Comparison of ENCODE assay signal across 13 cellular contexts in the genomic region with DNA sequence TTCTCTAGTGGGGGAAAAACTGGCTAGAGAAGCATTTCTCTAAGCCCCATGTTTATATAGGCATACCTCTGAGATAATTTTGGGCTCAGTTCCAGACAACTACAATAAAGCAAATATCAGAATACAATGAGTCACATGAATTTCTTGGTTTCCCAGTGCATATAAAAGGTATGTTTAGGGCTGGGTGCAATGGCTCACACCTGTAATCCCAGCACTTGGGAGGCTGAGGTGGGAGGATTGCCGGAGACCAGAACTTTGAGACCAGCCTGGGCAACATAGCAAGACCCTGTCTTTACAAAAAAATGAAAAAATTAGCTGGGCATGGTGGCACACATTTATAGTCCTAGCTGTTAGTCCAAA. TPM values are rescaled to one million over a fixed set of nuclear protein-coding genes. Genes with fewer than 3 reads are reported as not detected.
DNase-seq lines count a peak whose midpoint lies in the region; ATAC-seq and TF ChIP-seq lines count a peak whose summit lies in the region.
"Had no signal": no experiment of that assay in that cellular context is flagged by ENCODE, and none has a peak within 500 bp of the region (broad histone marks: within the 10 kb centered on the region; RNA-seq: fewer than 3 reads in every experiment).

No MANE protein-coding gene starts in this region.

- no peak overlapping the region for H3K4me3 ChIP-seq in RWPE2 (ENCODE audit: severe bottlenecking)
- no peak overlapping the region for H3K4me3 ChIP-seq in fibroblast of lung (replicated peaks in 1 of 4; ENCODE audit: control extremely low read depth in 1 of 4, insufficient read depth in 1 of 4, low read depth in 3 of 4, low read length in 4 of 4)
- H3K4me3 ChIP-seq: upper lobe of right lung had no signal

- peak; percentile 90 for ATAC-seq in RWPE2 (ENCODE audit: low read depth)
- ATAC-seq: upper lobe of right lung had no signal

- H4K20me1 ChIP-seq in fibroblast of lung (ENCODE audit: control insufficient read depth, extremely low read depth, insufficient read depth, low read length), result no peaks in the 10 kb centered on the region

- H3K27me3 ChIP-seq in RWPE2 (ENCODE audit: insufficient read depth, poor library complexity, severe bottlenecking), result no peaks in the 10 kb centered on the region
- peaks cover 4% of the 10 kb centered on the region for H3K27me3 ChIP-seq in fibroblast of lung (ENCODE audit: control insufficient read depth, insufficient read depth, low read length)
- H3K27me3 ChIP-seq: upper lobe of right lung had no signal

- H3K4me2 ChIP-seq in fibroblast of lung (ENCODE audit: extremely low read depth, insufficient read depth, low read length), result no peak overlapping the region

- H3K36me3 Mint-ChIP-seq in HFFc6 (ENCODE audit: low read depth), result no peaks in the 10 kb centered on the region

- no peak overlapping the region for H3K27ac ChIP-seq in RWPE2 (ENCODE audit: poor library complexity, severe bottlenecking)
- H3K27ac ChIP-seq in fibroblast of lung (ENCODE audit: insufficient read depth, low read length), result no peak overlapping the region
- H3K27ac ChIP-seq: upper lobe of right lung had no signal

- H3K4me1 Mint-ChIP-seq in HFFc6 (ENCODE audit: low read depth), result peaks cover 27% of the 10 kb centered on the region
- H3K4me1 Mint-ChIP-seq: activated B cell treated with CpG ODN at 0.5 μM for 24 hours had no signal

- peaks cover 4% of the 10 kb centered on the region for H3K27me3 Mint-ChIP-seq in HFFc6 (ENCODE audit: insufficient read depth)

- H3K27ac Mint-ChIP-seq in HFFc6, result no peak overlapping the region
- H3K27ac Mint-ChIP-seq: activated B cell treated with CpG ODN at 0.5 μM for 24 hours had no signal

- H2AFZ ChIP-seq in fibroblast of lung (ENCODE audit: low read length), result no peak overlapping the region

- TF ChIP-seq CTCF in HFFc6 (IDR thresholded peaks at IDR 0.05) (no peak), RWPE2 (IDR thresholded peaks at IDR 0.05; ENCODE audit: poor library complexity, severe bottlenecking) (no peak), fibroblast of lung (conservative IDR thresholded peaks at IDR 0.05 in 1 of 2, IDR thresholded peaks at IDR 0.05 in 1 of 2; ENCODE audit: low read depth in 1 of 2, low read length in 2 of 2) (no peak)

- DNase-seq in A172 (ENCODE audit: low spot score) (peak; percentile 57), HFFc6 (peak; percentile 17), RWPE2 (ENCODE audit: low spot score) (no peak), fibroblast of lung (ENCODE audit: low read depth in 2 of 2) (peak; percentile 16 to 79), RPMI8226 (no peak), NCI-H82 treated with DMSO at 0.1 percent for 48 hours (lab: John Stamatoyannopoulos, UW; ENCODE audit: unreplicated experiment) (no peak), NCI-H510A treated with DMSO at 0.1 percent for 48 hours (lab: John Stamatoyannopoulos, UW) (no peak), middle frontal gyrus (ENCODE audit: extremely low spot score, low spot score) (no peak)
- DNase-seq: activated B cell treated with CpG ODN at 0.5 μM for 24 hours; activated CD8-positive, alpha-beta memory T cell treated with anti-CD3 and anti-CD28 coated beads, Interleukin-2, amount 50 U/mL, for 48 hours; kidney; NCI-H1417 treated with DMSO at 0.1 percent for 48 hours; upper lobe of right lung had no signal

- no peaks in the 10 kb centered on the region for H3K9me3 Mint-ChIP-seq in HFFc6
- H3K9me3 Mint-ChIP-seq: activated B cell treated with CpG ODN at 0.5 μM for 24 hours had no signal

- H3K79me2 ChIP-seq in fibroblast of lung (ENCODE audit: control insufficient read depth, insufficient read depth, low read length), result no peaks in the 10 kb centered on the region

- H3K36me3 ChIP-seq in RWPE2 (ENCODE audit: low read depth), result no peaks in the 10 kb centered on the region
- no peaks in the 10 kb centered on the region for H3K36me3 ChIP-seq in fibroblast of lung (ENCODE audit: control insufficient read depth, insufficient read depth, low read length)
- H3K36me3 ChIP-seq: upper lobe of right lung had no signal

- H3K9ac ChIP-seq in fibroblast of lung (ENCODE audit: insufficient read depth, low read length), result no peak overlapping the region

- no peaks in the 10 kb centered on the region for H3K9me3 ChIP-seq in RWPE2 (ENCODE audit: severe bottlenecking)
- H3K9me3 ChIP-seq in fibroblast of lung (ENCODE audit: control insufficient read depth, insufficient read depth, low read depth, low read length), result no peaks in the 10 kb centered on the region
- H3K9me3 ChIP-seq: upper lobe of right lung had no signal

- no peak overlapping the region for H3K4me3 Mint-ChIP-seq in HFFc6
- H3K4me3 Mint-ChIP-seq: activated B cell treated with CpG ODN at 0.5 μM for 24 hours had no signal

- H3K4me1 ChIP-seq in RWPE2 (ENCODE audit: insufficient read depth, poor library complexity, severe bottlenecking) (peaks cover 7% of the 10 kb centered on the region), fibroblast of lung (ENCODE audit: control insufficient read depth, extremely low read depth, insufficient read depth, low read length) (no peaks in the 10 kb centered on the region)
- H3K4me1 ChIP-seq: upper lobe of right lung had no signal

RNA-seq across cellular contexts. Expression of gene TSN, which starts 22.2 kb away (rescaled TPM):
- 114 and 144 TPM in 2 replicates for total RNA-seq in A172 (2014; rRNA removed; shearing (Covaris generic))
- 10 to 100 TPM; 74.8 to 91.2 (median 83.2) TPM for total RNA-seq in HFFc6 (2021; fragmentation: NEBNext Ultra II Directional; extraction: Animal tissue kit (Norgen Biotek cat#: 25700))
- 40.0 and 42.9 TPM in 2 replicates for total RNA-seq in fibroblast of lung
- 50.4 and 59.0 TPM in 2 replicates for polyA plus RNA-seq in fibroblast of lung
- polyA plus RNA-seq in fibroblast of lung (2012), result 36.9 and 46.6 TPM in 2 replicates
- 12.3 and 35.9 TPM in 2 replicates for polyA minus RNA-seq in fibroblast of lung (ENCODE audit: low replicate concordance)

RNA-seq across cellular contexts. Expression of gene NIFK, which starts 41.0 kb away (rescaled TPM):
- 83.4 and 147 TPM in 2 replicates for total RNA-seq in A172 (2014; rRNA removed; shearing (Covaris generic))
- 10 to 100 TPM; 67.2 to 82.4 (median 73.3) TPM for total RNA-seq in HFFc6 (2021; fragmentation: NEBNext Ultra II Directional; extraction: Animal tissue kit (Norgen Biotek cat#: 25700))
- 45.5 and 47.4 TPM in 2 replicates for total RNA-seq in fibroblast of lung
- 30.7 and 38.7 TPM in 2 replicates for polyA plus RNA-seq in fibroblast of lung
- 35.3 and 50.9 TPM in 2 replicates for polyA plus RNA-seq in fibroblast of lung (2012)
- 3.1 and 4.0 TPM in 2 replicates for polyA minus RNA-seq in fibroblast of lung (ENCODE audit: low replicate concordance)

Comparison
In these comparisons a context has a peak if more than half of its experiments do, and no peak if none do; other contexts are left out.
1. DNase-seq: peak in A172 (single experiment), HFFc6 (single experiment) and fibroblast of lung (2 of 2); none in RWPE2 (single experiment), RPMI8226 (single experiment), NCI-H82 treated with DMSO at 0.1 percent for 48 hours (single experiment), NCI-H510A treated with DMSO at 0.1 percent for 48 hours (single experiment) and middle frontal gyrus (single experiment).